2 cellular contexts compared by ENCODE assay signal in genomic region chr1:27203946-27204345, GRCh38.
TF ChIP-seq lines count a peak whose summit lies in the region.

No MANE protein-coding gene starts in this region.

TF ChIP-seq in IMR-90, 13 proteins besides CTCF, POLR2A, EP300 and RAD21:
- TF ChIP-seq NFE2L2 (IDR thresholded peaks at IDR 0.05; ENCODE audit: low read depth, low read length), result no peak
- TF ChIP-seq CEBPB (IDR thresholded peaks at IDR 0.05; ENCODE audit: low read depth, low read length), result peak; percentile 68
- no peak for TF ChIP-seq MAFK (IDR thresholded peaks at IDR 0.05; ENCODE audit: low read depth, low read length)

TF ChIP-seq in H1, 55 proteins besides CTCF, POLR2A, EP300 and RAD21:
- TF ChIP-seq RFX5 (IDR thresholded peaks at IDR 0.05; ENCODE audit: borderline replicate concordance, low read depth, low read length), result no peak
- TF ChIP-seq SUZ12 (IDR thresholded peaks at IDR 0.05; ENCODE audit: low read length), result no peak
- no peak for TF ChIP-seq CEBPB (IDR thresholded peaks at IDR 0.05; ENCODE audit: low read depth, low read length)
- TF ChIP-seq POLR2AphosphoS5 (IDR thresholded peaks at IDR 0.05; ENCODE audit: low read depth, low read length), result no peak
- no peak for TF ChIP-seq SAP30 (IDR thresholded peaks at IDR 0.05; ENCODE audit: insufficient read depth, insufficient replicate concordance, low read length)
- TF ChIP-seq RNF2 (IDR thresholded peaks at IDR 0.05; ENCODE audit: borderline replicate concordance, low read depth, low read length, missing control alignments, poor library complexity, severe bottlenecking), result no peak
- no peak for TF ChIP-seq HDAC2 (IDR thresholded peaks at IDR 0.05; ENCODE audit: borderline replicate concordance in 1 of 2, low read depth in 2 of 2, low read length in 2 of 2)
- no peak for TF ChIP-seq CBX5 (IDR thresholded peaks at IDR 0.05; ENCODE audit: low read depth, low read length)
- no peak for TF ChIP-seq NANOG (IDR thresholded peaks at IDR 0.05; ENCODE audit: insufficient read depth, low read depth, low read length, poor library complexity, severe bottlenecking)
- TF ChIP-seq CHD2 (IDR thresholded peaks at IDR 0.05; ENCODE audit: low read length), result no peak
TF ChIP-seq in H1: peak in this region for 0.
